ENCODE assay signal across 12 cellular contexts in genomic region chr2:81647715-81648114, GRCh38.
A peak's percentile ranks its signal among the peaks of the same experiment; 100 is the strongest.
DNase-seq lines count a peak whose midpoint lies in the region; ATAC-seq and TF ChIP-seq lines count a peak whose summit lies in the region.
"Had no signal": no experiment of that assay in that cellular context is flagged by ENCODE, and none has a peak within 500 bp of the region (broad histone marks: within the 10 kb centered on the region; RNA-seq: fewer than 3 reads in every experiment).

No MANE protein-coding gene starts in this region.

- peaks cover 12% of the 10 kb centered on the region for H3K4me1 ChIP-seq in HAP-1
- H3K4me1 ChIP-seq in iPS-18a (ENCODE audit: control insufficient read depth, low read depth, low read length), result peaks cover 31% of the 10 kb centered on the region
- peaks cover 11% of the 10 kb centered on the region for H3K4me1 ChIP-seq in smooth muscle cell (ENCODE audit: low read depth)
- H3K4me1 ChIP-seq in osteoblast (ENCODE audit: insufficient read depth, low read length), result no peaks in the 10 kb centered on the region
- H3K4me1 ChIP-seq in foreskin keratinocyte, result no peaks in the 10 kb centered on the region
- no peaks in the 10 kb centered on the region for H3K4me1 ChIP-seq in heart right ventricle

- H3K9me3 Mint-ChIP-seq in WTC11, result peaks cover 23% of the 10 kb centered on the region

- H4K20me1 ChIP-seq in smooth muscle cell (ENCODE audit: low read depth) (no peaks in the 10 kb centered on the region), osteoblast (ENCODE audit: insufficient read depth, low read length) (no peaks in the 10 kb centered on the region)
- H4K20me1 ChIP-seq: BLaER1 treated with 17β-estradiol and CSF1 and Interleukin-3, amounts not matched to agents 10 nM and 100 nM had no signal

- H3K79me2 ChIP-seq in smooth muscle cell (ENCODE audit: low read depth) (no peaks in the 10 kb centered on the region), osteoblast (ENCODE audit: insufficient read depth, low read length) (no peaks in the 10 kb centered on the region)

- no peak for TF ChIP-seq CTCF in WTC11 (IDR thresholded peaks at IDR 0.05)
- no peak for TF ChIP-seq CTCF in smooth muscle cell (IDR thresholded peaks at IDR 0.05; ENCODE audit: borderline replicate concordance, insufficient read depth, poor library complexity, severe bottlenecking)
- no peak for TF ChIP-seq CTCF in osteoblast (IDR thresholded peaks at IDR 0.05; ENCODE audit: extremely low read depth, low read depth, low read length)
- TF ChIP-seq CTCF in foreskin keratinocyte (conservative IDR thresholded peaks at IDR 0.05), result no peak
- no peak for TF ChIP-seq CTCF in heart right ventricle (IDR thresholded peaks at IDR 0.05)

- H3K27me3 Mint-ChIP-seq in WTC11 (ENCODE audit: low read depth), result no peaks in the 10 kb centered on the region
- H3K27me3 Mint-ChIP-seq: CD4-positive, CD25-positive, alpha-beta regulatory T cell had no signal

- no peaks in the 10 kb centered on the region for H3K36me3 Mint-ChIP-seq in WTC11
- H3K36me3 Mint-ChIP-seq: CD4-positive, CD25-positive, alpha-beta regulatory T cell had no signal

- POLR2A ChIA-PET in WTC11 (lab: Charles Lee), result no interaction called here

- no peaks in the 10 kb centered on the region for H3K9me3 ChIP-seq in HAP-1
- no peaks in the 10 kb centered on the region for H3K9me3 ChIP-seq in iPS-18a (ENCODE audit: control insufficient read depth, low read depth, low read length)
- no peaks in the 10 kb centered on the region for H3K9me3 ChIP-seq in smooth muscle cell (replicated peaks; ENCODE audit: low read depth)
- H3K9me3 ChIP-seq in osteoblast (ENCODE audit: low read depth, low read length), result no peaks in the 10 kb centered on the region
- H3K9me3 ChIP-seq in heart right ventricle, result peaks cover 0 to 10% (median 0%) of the 10 kb centered on the region in 11 donors

- no peak overlapping the region for H3K9ac ChIP-seq in iPS-18a (ENCODE audit: low read length)
- no peak overlapping the region for H3K9ac ChIP-seq in smooth muscle cell (ENCODE audit: low read depth)
- H3K9ac ChIP-seq: BLaER1 treated with 17β-estradiol and CSF1 and Interleukin-3, amounts not matched to agents 10 nM and 100 nM had no signal

- H3K27ac ChIP-seq in iPS-18a (ENCODE audit: low read length) (peak overlapping the region; percentile 2), smooth muscle cell (ENCODE audit: low read depth) (peak overlapping the region; percentile 31), osteoblast (ENCODE audit: low read depth, low read length) (no peak overlapping the region), foreskin keratinocyte (no peak overlapping the region), heart right ventricle (no peak overlapping the region)
- H3K27ac ChIP-seq: BLaER1 treated with 17β-estradiol and CSF1 and Interleukin-3, amounts not matched to agents 10 nM and 100 nM had no signal

- H3K4me3 ChIP-seq in HAP-1, result no peak overlapping the region
- no peak overlapping the region for H3K4me3 ChIP-seq in iPS-18a (ENCODE audit: low read length)
- H3K4me3 ChIP-seq in smooth muscle cell, result no peak overlapping the region
- H3K4me3 ChIP-seq in osteoblast (ENCODE audit: insufficient read depth, low read length), result no peak overlapping the region
- H3K4me3 ChIP-seq in heart right ventricle, result no peak overlapping the region
- H3K4me3 ChIP-seq: BLaER1 treated with 17β-estradiol and CSF1 and Interleukin-3, amounts not matched to agents 10 nM and 100 nM had no signal

- CTCF ChIA-PET in WTC11 (lab: Charles Lee), result no interaction called here

- in situ Hi-C loops in HAP-1 (cut with MboI; ENCODE audit: low sequenced_read_pairs), result no loop called here

- H2AFZ ChIP-seq in smooth muscle cell (ENCODE audit: low read depth), result no peak overlapping the region
- no peak overlapping the region for H2AFZ ChIP-seq in osteoblast (ENCODE audit: low read length)

- intact Hi-C loops in heart right ventricle (cut with DNase I), result no loop called here

- peak; percentile 12 to 68 for DNase-seq in HAP-1 (ENCODE audit: low spot score in 2 of 2)
- no peak for DNase-seq in WTC11 (ENCODE audit: low spot score)
- DNase-seq in smooth muscle cell (lab: John Stamatoyannopoulos, UW; ENCODE audit: unreplicated experiment), result no peak
- DNase-seq in osteoblast (ENCODE audit: insufficient read length, low spot score, missing footprints), result no peak
- DNase-seq in foreskin keratinocyte, result no peak
- no peak for DNase-seq in heart right ventricle
- DNase-seq: ACHN; CD4-positive, CD25-positive, alpha-beta regulatory T cell; GF-D8; H7 had no signal

- no peak overlapping the region for H3K4me3 Mint-ChIP-seq in WTC11
- H3K4me3 Mint-ChIP-seq: CD4-positive, CD25-positive, alpha-beta regulatory T cell had no signal

- peaks cover 37% of the 10 kb centered on the region for H3K4me1 Mint-ChIP-seq in WTC11
- H3K4me1 Mint-ChIP-seq: CD4-positive, CD25-positive, alpha-beta regulatory T cell had no signal

- ATAC-seq in WTC11 (peak; percentile 55), foreskin keratinocyte (no peak), heart right ventricle (no peak)

- H3K36me3 ChIP-seq in HAP-1 (replicated peaks) (no peaks in the 10 kb centered on the region), iPS-18a (ENCODE audit: control insufficient read depth, low read depth, low read length) (no peaks in the 10 kb centered on the region), smooth muscle cell (ENCODE audit: low read depth) (no peaks in the 10 kb centered on the region), osteoblast (ENCODE audit: insufficient read depth, low read length) (no peaks in the 10 kb centered on the region), heart right ventricle (no peaks in the 10 kb centered on the region)
- H3K36me3 ChIP-seq: BLaER1 treated with 17β-estradiol and CSF1 and Interleukin-3, amounts not matched to agents 10 nM and 100 nM had no signal

- H3K27me3 ChIP-seq in HAP-1 (ENCODE audit: low read depth), result no peaks in the 10 kb centered on the region
- no peaks in the 10 kb centered on the region for H3K27me3 ChIP-seq in iPS-18a (ENCODE audit: control insufficient read depth, insufficient read depth, low read length)
- H3K27me3 ChIP-seq in smooth muscle cell (ENCODE audit: low read depth), result no peaks in the 10 kb centered on the region
- H3K27me3 ChIP-seq in osteoblast (ENCODE audit: insufficient read depth, low read length), result no peaks in the 10 kb centered on the region
- H3K27me3 ChIP-seq in foreskin keratinocyte, result no peaks in the 10 kb centered on the region
- no peaks in the 10 kb centered on the region for H3K27me3 ChIP-seq in heart right ventricle
- H3K27me3 ChIP-seq: BLaER1 treated with 17β-estradiol and CSF1 and Interleukin-3, amounts not matched to agents 10 nM and 100 nM had no signal

- H3F3A ChIP-seq in smooth muscle cell (ENCODE audit: low read depth), result no peaks in the 10 kb centered on the region

- peak overlapping the region; percentile 73; the same call in 1 of the 2 replicates for H3K27ac Mint-ChIP-seq in WTC11
- H3K27ac Mint-ChIP-seq: CD4-positive, CD25-positive, alpha-beta regulatory T cell had no signal

- H3K4me2 ChIP-seq in smooth muscle cell (no peak overlapping the region), osteoblast (ENCODE audit: insufficient read depth, low read length) (no peak overlapping the region)
- H3K4me2 ChIP-seq: BLaER1 treated with 17β-estradiol and CSF1 and Interleukin-3, amounts not matched to agents 10 nM and 100 nM had no signal

TF ChIP-seq in WTC11, 78 proteins besides CTCF, POLR2A, EP300 and RAD21 (continues in another document):
- no peak for TF ChIP-seq RELA (CRISPR knock-in tag; IDR thresholded peaks at IDR 0.05; ENCODE audit: borderline replicate concordance)
- TF ChIP-seq ZNF671 (CRISPR knock-in tag; IDR thresholded peaks at IDR 0.05), result no peak
- no peak for TF ChIP-seq CDX4 (CRISPR knock-in tag; IDR thresholded peaks at IDR 0.05; ENCODE audit: borderline replicate concordance)
- no peak for TF ChIP-seq TEAD4 (CRISPR knock-in tag; IDR thresholded peaks at IDR 0.05)
- no peak for TF ChIP-seq ZNF219 (CRISPR knock-in tag; IDR thresholded peaks at IDR 0.05; ENCODE audit: borderline replicate concordance)
- no peak for TF ChIP-seq ZNF138 (CRISPR knock-in tag; conservative IDR thresholded peaks at IDR 0.05)
- no peak for TF ChIP-seq CREB1 (CRISPR knock-in tag; IDR thresholded peaks at IDR 0.05)
- TF ChIP-seq EMX1 (CRISPR knock-in tag; IDR thresholded peaks at IDR 0.05), result no peak
- no peak for TF ChIP-seq ZBTB43 (CRISPR knock-in tag; IDR thresholded peaks at IDR 0.05)
- TF ChIP-seq MAX (CRISPR knock-in tag; IDR thresholded peaks at IDR 0.05), result no peak
- TF ChIP-seq OVOL2 (CRISPR knock-in tag; IDR thresholded peaks at IDR 0.05; ENCODE audit: borderline replicate concordance), result no peak
- no peak for TF ChIP-seq TCF7 (CRISPR knock-in tag; IDR thresholded peaks at IDR 0.05; ENCODE audit: low read depth)

Comparison
In these comparisons a context has a peak if more than half of its experiments do, and no peak if none do; other contexts are left out.
1. DNase-seq: peak in HAP-1 (2 of 2); none in WTC11 (single experiment), smooth muscle cell (single experiment), osteoblast (single experiment), foreskin keratinocyte (0 of 2) and heart right ventricle (0 of 2).
2. H3K27ac ChIP-seq: peak in iPS-18a (single experiment) and smooth muscle cell (single experiment); none in osteoblast (single experiment), foreskin keratinocyte (single experiment) and heart right ventricle (0 of 10).